Comparison of ENCODE assay signal across 20 cellular contexts in the genomic region with DNA sequence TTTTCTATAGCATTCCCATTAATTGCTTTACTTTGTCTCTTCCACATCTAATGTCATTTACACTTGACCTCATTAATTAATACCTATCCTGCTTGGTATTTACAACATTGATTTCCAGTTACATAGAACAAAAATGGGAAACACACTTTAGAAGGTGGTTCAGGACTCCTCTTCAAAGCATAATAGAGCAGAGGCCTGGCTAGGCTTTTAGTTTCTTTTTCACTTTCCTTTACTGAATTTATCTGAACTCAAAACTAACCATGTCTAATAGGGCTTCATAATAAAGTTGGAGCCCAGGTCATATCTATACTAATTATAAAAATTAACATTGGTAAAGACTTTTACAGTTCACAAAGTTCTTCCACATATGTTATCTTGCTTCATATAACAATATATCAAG.
"Had no signal": no experiment of that assay in that cellular context is flagged by ENCODE, and none has a peak within 500 bp of the region (broad histone marks: within the 10 kb centered on the region; RNA-seq: fewer than 3 reads in every experiment).

No MANE protein-coding gene starts in this region.

- ATAC-seq: foreskin keratinocyte; left colon; naive thymus-derived CD8-positive, alpha-beta T cell; psoas muscle; sciatic nerve had no signal

- H3K4me1 ChIP-seq: foreskin keratinocyte, psoas muscle, stomach had no signal

- H3K4me2 ChIP-seq: hepatocyte had no signal

- H3K4me3 ChIP-seq: coronary artery, hepatocyte, psoas muscle, skin epidermis, stomach had no signal

- H3K79me2 ChIP-seq: hepatocyte had no signal

- H3K27me3 ChIP-seq: foreskin keratinocyte, hepatocyte, neutrophil, stomach had no signal

- H3K27ac ChIP-seq: coronary artery, foreskin keratinocyte, hepatocyte, neutrophil, psoas muscle, skin epidermis, stomach had no signal

- H3K36me3 ChIP-seq: neutrophil, stomach had no signal

- FAIRE-seq: endothelial cell of umbilical vein, urothelium cell line had no signal

- DNase-seq: effector CD4-positive, alpha-beta T cell; endodermal cell; erythroblast; foreskin keratinocyte; head of caudate nucleus; left colon; mammary epithelial cell; naive thymus-derived CD8-positive, alpha-beta T cell; psoas muscle; retina; stimulated activated naive CD4-positive, alpha-beta T cell; stomach; substantia nigra had no signal

- H3K9me3 ChIP-seq: neutrophil, psoas muscle, stomach had no signal

- H2AFZ ChIP-seq: hepatocyte had no signal
